ENCODE assay signal across 7 cellular contexts in the genomic region with DNA sequence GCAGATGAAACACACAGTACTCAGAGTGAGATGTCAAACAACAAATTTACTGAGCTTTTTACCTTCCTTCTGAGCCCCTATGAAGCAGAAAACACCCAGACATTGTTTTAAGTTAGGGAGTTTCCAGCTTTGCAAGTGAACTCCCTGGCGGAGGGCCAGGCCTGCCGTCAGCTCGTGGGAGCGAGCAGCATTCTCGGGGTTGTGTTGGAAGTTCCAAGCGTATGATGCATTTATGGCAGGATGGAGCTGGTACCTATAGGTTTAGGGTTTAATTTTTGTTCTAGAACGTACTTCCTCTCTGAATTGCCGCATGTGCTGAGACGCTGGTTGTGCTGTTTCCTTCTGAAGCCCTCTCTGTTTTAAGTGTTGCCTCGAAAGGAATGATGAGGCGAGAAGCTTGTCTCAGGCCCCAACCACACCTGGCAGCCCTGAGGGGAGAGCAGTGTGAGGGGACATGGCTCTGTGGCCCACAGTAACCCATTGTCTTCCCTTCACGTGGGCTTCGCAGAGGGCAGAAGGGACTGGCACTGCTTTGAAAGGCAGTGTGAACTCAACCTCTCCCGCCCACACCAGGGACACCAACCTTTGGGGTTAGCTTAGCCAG.
DNase-seq lines count a peak whose midpoint lies in the region; ATAC-seq, FAIRE-seq and TF ChIP-seq lines count a peak whose summit lies in the region.

No MANE protein-coding gene starts in this region.

- H3K27ac ChIP-seq in K562 (ENCODE audit: extremely low read depth, low read depth, low read length) (peak overlapping the region; percentile 58; the same call in 1 of the 3 replicates), left lung (no peak overlapping the region), thymus (ENCODE audit: low read depth) (peak overlapping the region; percentile 43)

- no peaks in the 10 kb centered on the region for H3K9me1 ChIP-seq in K562 (ENCODE audit: control insufficient read depth, insufficient read depth, low read length)

- no peak overlapping the region for H3K9ac ChIP-seq in K562 (ENCODE audit: insufficient read depth in 1 of 2, low read depth in 2 of 2, low read length in 2 of 2)

- no peaks in the 10 kb centered on the region for H3K79me2 ChIP-seq in K562 (ENCODE audit: control insufficient read depth, insufficient read depth, low read length)

- peak overlapping the region; percentile 82 for H2AFZ ChIP-seq in K562 (ENCODE audit: low read depth, low read length)

- WGBS in K562 (ENCODE audit: insufficient coverage, low coverage, missing lambda C conversion rate): 56% methylated on average over 14 of the region's 14 CpGs
- 90% methylated on average over 14 of the region's 14 CpGs for WGBS in thymus

- peaks cover 17% of the 10 kb centered on the region for H3K27me3 Mint-ChIP-seq in T-helper 2 cell treated with Interferon-gamma antibody and Interleukin-4, amounts not matched to agents 5 μg/mL and 100 μg/mL, for 36 hours (ENCODE audit: low read depth)

- H3K27ac Mint-ChIP-seq in T-helper 2 cell treated with Interferon-gamma antibody and Interleukin-4, amounts not matched to agents 5 μg/mL and 100 μg/mL, for 36 hours: no peak overlapping the region

- H4K20me1 ChIP-seq in K562 (replicated peaks; ENCODE audit: control insufficient read depth, insufficient read depth, low read length): no peaks in the 10 kb centered on the region

- ATAC-seq in HG02884 (IDR thresholded peaks at IDR 0.05; ENCODE audit: unreplicated experiment) (peak; percentile 21), K562 (no peak), left lung (peak; percentile 6), HG02852 (IDR thresholded peaks at IDR 0.05; ENCODE audit: unreplicated experiment) (no peak)

- no peak for FAIRE-seq in K562 (lab: Jason Lieb, UNC)

- H3K27me3 ChIP-seq in K562 (ENCODE audit: control insufficient read depth in 2 of 2, insufficient read depth in 2 of 2, low read length in 2 of 2) (no peaks in the 10 kb centered on the region), left lung (no peaks in the 10 kb centered on the region), thymus (ENCODE audit: control insufficient read depth, insufficient read depth) (no peaks in the 10 kb centered on the region)

- H3K9me3 ChIP-seq in K562 (replicated peaks; ENCODE audit: control insufficient read depth, insufficient read depth, low read depth, low read length): no peaks in the 10 kb centered on the region
- H3K9me3 ChIP-seq in left lung: no peaks in the 10 kb centered on the region
- H3K9me3 ChIP-seq in thymus (ENCODE audit: control insufficient read depth): no peaks in the 10 kb centered on the region

- CTCF ChIA-PET in K562 (lab: Yijun Ruan, JAX; ENCODE audit: low intra/inter-chr PET ratio): no interaction called here

- H3K36me3 ChIP-seq in K562 (ENCODE audit: control insufficient read depth, insufficient read depth, low read length): no peaks in the 10 kb centered on the region
- H3K36me3 ChIP-seq in left lung: no peaks in the 10 kb centered on the region
- H3K36me3 ChIP-seq in thymus (ENCODE audit: control insufficient read depth, insufficient read depth): no peaks in the 10 kb centered on the region

- no peak for TF ChIP-seq CTCF in K562 (IDR thresholded peaks at IDR 0.05 in 2 of 3, conservative IDR thresholded peaks at IDR 0.05 in 1 of 3; ENCODE audit: insufficient read depth in 2 of 3, low read depth in 1 of 3, low read length in 3 of 3)
- TF ChIP-seq CTCF in left lung (IDR thresholded peaks at IDR 0.05): no peak

- peak overlapping the region; percentile 49 for H3K4me2 ChIP-seq in K562 (ENCODE audit: insufficient read depth, low read length)

- TF ChIP-seq POLR2A in K562 (conservative IDR thresholded peaks at IDR 0.05): no peak

- H3K4me3 ChIP-seq in K562 (no peak overlapping the region), left lung (no peak overlapping the region), thymus (ENCODE audit: low read length) (no peak overlapping the region)

- TF ChIP-seq EP300 in K562 (IDR thresholded peaks at IDR 0.05; ENCODE audit: low read length): no peak

- in situ Hi-C loops in K562 (cut with MboI): no loop called here

- H3K9me3 Mint-ChIP-seq in T-helper 2 cell treated with Interferon-gamma antibody and Interleukin-4, amounts not matched to agents 5 μg/mL and 100 μg/mL, for 36 hours: no peaks in the 10 kb centered on the region

- no peak for TF ChIP-seq RAD21 in K562 (CRISPR knock-in tag; conservative IDR thresholded peaks at IDR 0.05 in 1 of 2, IDR thresholded peaks at IDR 0.05 in 1 of 2)

- H3K36me3 Mint-ChIP-seq in T-helper 2 cell treated with Interferon-gamma antibody and Interleukin-4, amounts not matched to agents 5 μg/mL and 100 μg/mL, for 36 hours (ENCODE audit: low read depth): no peaks in the 10 kb centered on the region

- BruUV-seq in K562 (replicated peaks; lab: Mats Ljungman, UMichigan): no TSS peak

- peaks cover 10% of the 10 kb centered on the region for H3K4me1 Mint-ChIP-seq in T-helper 2 cell treated with Interferon-gamma antibody and Interleukin-4, amounts not matched to agents 5 μg/mL and 100 μg/mL, for 36 hours (ENCODE audit: low read depth)

- POLR2A ChIA-PET in K562 (lab: Yijun Ruan, JAX): interaction anchor here (1.0 to 1.5 kb wide), 2 partner anchors 13 to 20 kb away, joined by 3 to 4 read pairs; no protein-coding TSS in a partner anchor

- DNase-seq in K562 (ENCODE audit: extremely low read depth in 1 of 4, low spot score in 3 of 4) (peak in 1 of 4 experiments; percentile 52), left lung (peak; percentile 72 to 82), NCI-H1694 treated with DMSO at 0.1 percent for 48 hours (lab: John Stamatoyannopoulos, UW) (no peak)
- DNase-seq in T-helper 2 cell treated with Interferon-gamma antibody and Interleukin-4, amounts not matched to agents 5 μg/mL and 100 μg/mL, for 36 hours (ENCODE audit: low spot score): no peak

- H3K4me1 ChIP-seq in K562 (replicated peaks in 1 of 2; ENCODE audit: control insufficient read depth in 2 of 2, insufficient read depth in 2 of 2, low read length in 2 of 2): peaks cover 22 to 50% of the 10 kb centered on the region in 2 experiments; a peak in 4 of 5 replicates
- H3K4me1 ChIP-seq in left lung: peaks cover 9 to 46% of the 10 kb centered on the region in 2 donors
- no peaks in the 10 kb centered on the region for H3K4me1 ChIP-seq in thymus (ENCODE audit: control insufficient read depth, insufficient read depth, low read length)

- no peak overlapping the region for H3K4me3 Mint-ChIP-seq in T-helper 2 cell treated with Interferon-gamma antibody and Interleukin-4, amounts not matched to agents 5 μg/mL and 100 μg/mL, for 36 hours

- intact Hi-C loops in K562 (cut with micrococcal nuclease) (no loop called here), left lung (cut with DNase I) (no loop called here)

TF ChIP-seq in K562, 482 proteins besides CTCF, POLR2A, EP300 and RAD21:
- TF ChIP-seq CCAR2 (IDR thresholded peaks at IDR 0.05; ENCODE audit: low read depth, low read length) (no peak), SIN3B (IDR thresholded peaks at IDR 0.05; ENCODE audit: low read depth) (no peak), HDAC3 (IDR thresholded peaks at IDR 0.05; ENCODE audit: borderline replicate concordance, partially characterized antibody) (no peak), SRF (CRISPR knock-in tag; IDR thresholded peaks at IDR 0.05) (no peak), BCL6 (CRISPR knock-in tag; IDR thresholded peaks at IDR 0.05) (no peak), BCOR (IDR thresholded peaks at IDR 0.05) (peak; percentile 56; the same call in 1 of the 2 replicates), NCOA4 (IDR thresholded peaks at IDR 0.05; ENCODE audit: partially characterized antibody) (no peak), ZBTB17 (CRISPR knock-in tag; IDR thresholded peaks at IDR 0.05) (no peak), ZFX (CRISPR knock-in tag; IDR thresholded peaks at IDR 0.05) (no peak), SMAD3 (CRISPR knock-in tag; conservative IDR thresholded peaks at IDR 0.05) (no peak), ZNF324 (CRISPR knock-in tag; IDR thresholded peaks at IDR 0.05) (no peak), NFIC (IDR thresholded peaks at IDR 0.05) (peak; percentile 81)
- TF ChIP-seq, protein P1, sequence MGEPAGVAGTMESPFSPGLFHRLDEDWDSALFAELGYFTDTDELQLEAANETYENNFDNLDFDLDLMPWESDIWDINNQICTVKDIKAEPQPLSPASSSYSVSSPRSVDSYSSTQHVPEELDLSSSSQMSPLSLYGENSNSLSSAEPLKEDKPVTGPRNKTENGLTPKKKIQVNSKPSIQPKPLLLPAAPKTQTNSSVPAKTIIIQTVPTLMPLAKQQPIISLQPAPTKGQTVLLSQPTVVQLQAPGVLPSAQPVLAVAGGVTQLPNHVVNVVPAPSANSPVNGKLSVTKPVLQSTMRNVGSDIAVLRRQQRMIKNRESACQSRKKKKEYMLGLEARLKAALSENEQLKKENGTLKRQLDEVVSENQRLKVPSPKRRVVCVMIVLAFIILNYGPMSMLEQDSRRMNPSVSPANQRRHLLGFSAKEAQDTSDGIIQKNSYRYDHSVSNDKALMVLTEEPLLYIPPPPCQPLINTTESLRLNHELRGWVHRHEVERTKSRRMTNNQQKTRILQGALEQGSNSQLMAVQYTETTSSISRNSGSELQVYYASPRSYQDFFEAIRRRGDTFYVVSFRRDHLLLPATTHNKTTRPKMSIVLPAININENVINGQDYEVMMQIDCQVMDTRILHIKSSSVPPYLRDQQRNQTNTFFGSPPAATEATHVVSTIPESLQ (CRISPR knock-in tag; IDR thresholded peaks at IDR 0.05): no peak
- TF ChIP-seq, protein P2, sequence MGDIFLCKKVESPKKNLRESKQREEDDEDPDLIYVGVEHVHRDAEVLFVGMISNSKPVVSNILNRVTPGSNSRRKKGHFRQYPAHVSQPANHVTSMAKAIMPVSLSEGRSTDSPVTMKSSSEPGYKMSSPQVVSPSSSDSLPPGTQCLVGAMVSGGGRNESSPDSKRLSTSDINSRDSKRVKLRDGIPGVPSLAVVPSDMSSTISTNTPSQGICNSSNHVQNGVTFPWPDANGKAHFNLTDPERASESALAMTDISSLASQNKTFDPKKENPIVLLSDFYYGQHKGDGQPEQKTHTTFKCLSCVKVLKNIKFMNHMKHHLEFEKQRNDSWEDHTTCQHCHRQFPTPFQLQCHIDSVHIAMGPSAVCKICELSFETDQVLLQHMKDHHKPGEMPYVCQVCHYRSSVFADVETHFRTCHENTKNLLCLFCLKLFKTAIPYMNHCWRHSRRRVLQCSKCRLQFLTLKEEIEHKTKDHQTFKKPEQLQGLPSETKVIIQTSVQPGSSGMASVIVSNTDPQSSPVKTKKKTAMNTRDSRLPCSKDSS (IDR thresholded peaks at IDR 0.05; ENCODE audit: low read depth, partially characterized antibody): no peak

Comparison
In these comparisons a context has a peak if more than half of its experiments do, and no peak if none do; other contexts are left out.
1. ATAC-seq: peak in HG02884 (single experiment) and left lung (single experiment); none in K562 (single experiment) and HG02852 (single experiment).
2. DNase-seq: peak in left lung (2 of 2); none in T-helper 2 cell treated with Interferon-gamma antibody and Interleukin-4, amounts not matched to agents 5 μg/mL and 100 μg/mL, for 36 hours (single experiment) and NCI-H1694 treated with DMSO at 0.1 percent for 48 hours (single experiment).
3. H3K27ac ChIP-seq: peak in K562 (single experiment) and thymus (single experiment); none in left lung (0 of 2).